9 cellular contexts compared by ENCODE assay signal in genomic region chr11:125072210-125072960, GRCh38. TPM values are rescaled to one million over a fixed set of nuclear protein-coding genes. Genes with fewer than 3 reads are reported as not detected.
A peak's percentile ranks its signal among the peaks of the same experiment; 100 is the strongest.
DNase-seq lines count a peak whose midpoint lies in the region; ATAC-seq, FAIRE-seq and TF ChIP-seq lines count a peak whose summit lies in the region.
"Had no signal": no experiment of that assay in that cellular context is flagged by ENCODE, and none has a peak within 500 bp of the region (broad histone marks: within the 10 kb centered on the region; RNA-seq: fewer than 3 reads in every experiment).

No MANE protein-coding gene starts in this region.

- no peaks in the 10 kb centered on the region for H3K9me2 ChIP-seq in Karpas-422 (replicated peaks; ENCODE audit: insufficient read depth, low read length)

- no peaks in the 10 kb centered on the region for H3K9me3 Mint-ChIP-seq in activated CD4-positive, alpha-beta T cell treated with anti-CD3 and anti-CD28 coated beads for 36 hours (ENCODE audit: low read depth)
- H3K9me3 Mint-ChIP-seq: T-helper 1 cell treated with Interleukin-12 subunit alpha and Interleukin-12 subunit beta and Interleukin-4 antibody, amounts not matched to agents 30 μg/mL and 1 μg/mL, for 36 hours had no signal

- intact Hi-C loops in activated CD4-positive, alpha-beta T cell treated with anti-CD3 and anti-CD28 coated beads for 36 hours (cut with DNase I, micrococcal nuclease) = no loop called here

- no peak overlapping the region for H3K4me3 Mint-ChIP-seq in activated CD4-positive, alpha-beta T cell treated with anti-CD3 and anti-CD28 coated beads for 36 hours
- H3K4me3 Mint-ChIP-seq: T-helper 1 cell treated with Interleukin-12 subunit alpha and Interleukin-12 subunit beta and Interleukin-4 antibody, amounts not matched to agents 30 μg/mL and 1 μg/mL, for 36 hours had no signal

- H4K20me1 ChIP-seq in Karpas-422 (ENCODE audit: insufficient read depth, low read depth, low read length) = no peaks in the 10 kb centered on the region

- no peaks in the 10 kb centered on the region for H3K27me3 ChIP-seq in Karpas-422 (ENCODE audit: low read length)

- H3K27me3 Mint-ChIP-seq in activated CD4-positive, alpha-beta T cell treated with anti-CD3 and anti-CD28 coated beads for 36 hours = peaks cover 19% of the 10 kb centered on the region

- no peaks in the 10 kb centered on the region for H3K36me3 ChIP-seq in Karpas-422 (ENCODE audit: insufficient read depth, low read length)

- H3K79me2 ChIP-seq in Karpas-422 (ENCODE audit: low read length) = no peaks in the 10 kb centered on the region

- H3K4me1 ChIP-seq in Karpas-422 (ENCODE audit: low read length) = peaks cover 46% of the 10 kb centered on the region

- peak; percentile 99 for FAIRE-seq in GM12892 (lab: Jason Lieb, UNC)

- peak overlapping the region; percentile 40; the same call in 1 of the 2 replicates for H3K4me3 ChIP-seq in Karpas-422 (ENCODE audit: low read length)

- no peaks in the 10 kb centered on the region for H3K36me3 Mint-ChIP-seq in activated CD4-positive, alpha-beta T cell treated with anti-CD3 and anti-CD28 coated beads for 36 hours (ENCODE audit: low read depth)

- DNase-seq in GM12892 (ENCODE audit: insufficient read length) = peak; percentile 79
- DNase-seq in Karpas-422 = peak; percentile 89
- peak; percentile 4 for DNase-seq in iPS-NIHi7 (ENCODE audit: extremely low spot score)
- DNase-seq in stimulated activated CD4-positive, alpha-beta T cell treated with anti-CD3 and anti-CD28 coated beads, Interleukin-4, amount 100 ng/mL, for 4 hours = no peak
- DNase-seq in NCI-H2107 (lab: John Stamatoyannopoulos, UW) = no peak
- no peak for DNase-seq in UCSD-AML1 (lab: John Stamatoyannopoulos, UW; ENCODE audit: unreplicated experiment)
- no peak for DNase-seq in activated CD4-positive, alpha-beta T cell treated with anti-CD3 and anti-CD28 coated beads for 36 hours

- H3K4me1 Mint-ChIP-seq in activated CD4-positive, alpha-beta T cell treated with anti-CD3 and anti-CD28 coated beads for 36 hours = no peaks in the 10 kb centered on the region

- peak; percentile 90 for ATAC-seq in GM21717 (IDR thresholded peaks at IDR 0.05; ENCODE audit: unreplicated experiment)
- no peak for ATAC-seq in activated CD4-positive, alpha-beta T cell treated with anti-CD3 and anti-CD28 coated beads for 36 hours

- no peak overlapping the region for H2AFZ ChIP-seq in Karpas-422 (ENCODE audit: low read length)

- H3K9ac ChIP-seq in Karpas-422 (ENCODE audit: low read length) = peak overlapping the region; percentile 58

- H3K27ac Mint-ChIP-seq in activated CD4-positive, alpha-beta T cell treated with anti-CD3 and anti-CD28 coated beads for 36 hours = no peak overlapping the region
- H3K27ac Mint-ChIP-seq: T-helper 1 cell treated with Interleukin-12 subunit alpha and Interleukin-12 subunit beta and Interleukin-4 antibody, amounts not matched to agents 30 μg/mL and 1 μg/mL, for 36 hours had no signal

- peak; percentile 48; the same call in 1 of the 2 replicates for TF ChIP-seq POLR2A in GM12892 (IDR thresholded peaks at IDR 0.05; ENCODE audit: low read depth, low read length)

- no peaks in the 10 kb centered on the region for H3K9me3 ChIP-seq in Karpas-422 (ENCODE audit: low read length)

- peak overlapping the region; percentile 56 for H3K4me2 ChIP-seq in Karpas-422 (ENCODE audit: low read depth, low read length, poor library complexity, severe bottlenecking)

- POLR2A ChIA-PET in activated CD4-positive, alpha-beta T cell treated with anti-CD3 and anti-CD28 coated beads for 36 hours (lab: Charles Lee) = no interaction called here

- CTCF ChIA-PET in activated CD4-positive, alpha-beta T cell treated with anti-CD3 and anti-CD28 coated beads for 36 hours (lab: Charles Lee) = interaction anchor here (0.6 kb wide), 1 partner anchor 49 kb away, joined by 3 read pairs; no protein-coding TSS in a partner anchor

- H3K27ac ChIP-seq in Karpas-422 (ENCODE audit: low read length) = peak overlapping the region; percentile 79

RNA-seq across cellular contexts. Expression of gene SLC37A2, which starts 9.3 kb away (rescaled TPM):
- 1.4 TPM for polyA plus RNA-seq in GM12892 (2012; ENCODE audit: missing spikeins)
- 0.22 and 0.41 TPM in 2 replicates for total RNA-seq in Karpas-422 (2014; rRNA removed; shearing (Covaris generic); ENCODE audit: low replicate concordance)
- total RNA-seq in activated CD4-positive, alpha-beta T cell treated with anti-CD3 and anti-CD28 coated beads for 36 hours = under 1 TPM; 0.41 to 0.76 TPM

RNA-seq across cellular contexts. Expression of gene TMEM218, which starts 39.0 kb away (rescaled TPM):
- 24.7 TPM for polyA plus RNA-seq in GM12892 (2012; ENCODE audit: missing spikeins)
- 23.2 and 46.9 TPM in 2 replicates for total RNA-seq in Karpas-422 (2014; rRNA removed; shearing (Covaris generic); ENCODE audit: low replicate concordance)
- total RNA-seq in activated CD4-positive, alpha-beta T cell treated with anti-CD3 and anti-CD28 coated beads for 36 hours = 10 to 100 TPM; 11.3 TPM

Comparison
In these comparisons a context has a peak if more than half of its experiments do, and no peak if none do; other contexts are left out.
1. DNase-seq: peak in GM12892 (single experiment), Karpas-422 (single experiment) and iPS-NIHi7 (single experiment); none in stimulated activated CD4-positive, alpha-beta T cell treated with anti-CD3 and anti-CD28 coated beads, Interleukin-4, amount 100 ng/mL, for 4 hours (0 of 2), NCI-H2107 (single experiment), UCSD-AML1 (single experiment) and activated CD4-positive, alpha-beta T cell treated with anti-CD3 and anti-CD28 coated beads for 36 hours (single experiment).